16 cellular contexts compared by ENCODE assay signal in the genomic region with DNA sequence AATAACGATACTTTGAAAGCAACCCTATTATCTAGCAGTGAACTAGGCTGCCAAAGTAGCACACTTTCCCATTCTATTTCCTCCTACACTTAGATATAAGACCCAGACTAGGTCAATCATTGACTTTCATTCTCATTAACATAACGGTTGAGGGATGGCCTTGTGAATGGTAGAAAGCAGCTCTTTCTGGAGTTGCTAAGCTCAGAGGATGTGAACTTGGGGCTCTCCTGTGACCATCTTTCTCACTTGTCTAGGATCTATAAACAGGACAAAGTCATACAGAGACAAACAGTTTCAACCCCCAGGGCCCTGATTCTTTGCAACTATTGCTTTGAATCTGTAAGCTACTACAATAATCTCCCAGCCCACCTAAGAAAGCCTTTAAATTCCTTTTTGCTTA. TPM values are rescaled to one million over a fixed set of nuclear protein-coding genes. Genes with fewer than 3 reads are reported as not detected.
DNase-seq lines count a peak whose midpoint lies in the region; ATAC-seq lines count a peak whose summit lies in the region.
"Had no signal": no experiment of that assay in that cellular context is flagged by ENCODE, and none has a peak within 500 bp of the region (broad histone marks: within the 10 kb centered on the region; RNA-seq: fewer than 3 reads in every experiment).

No MANE protein-coding gene starts in this region.

- H3K4me3 Mint-ChIP-seq in activated naive CD8-positive, alpha-beta T cell treated with anti-CD3 and anti-CD28 coated beads, Interleukin-2, amount 50 U/mL, for 24 hours: no peak overlapping the region
- H3K4me3 Mint-ChIP-seq: neural crest cell had no signal

- ATAC-seq in GM18861 (IDR thresholded peaks at IDR 0.05; ENCODE audit: unreplicated experiment): peak; percentile 79
- peak; percentile 73 for ATAC-seq in GM21381 (IDR thresholded peaks at IDR 0.05; ENCODE audit: unreplicated experiment)
- peak; percentile 79 for ATAC-seq in HG03095 (IDR thresholded peaks at IDR 0.05; ENCODE audit: unreplicated experiment)
- ATAC-seq in left colon: peak; percentile 82
- ATAC-seq in GM19351 (IDR thresholded peaks at IDR 0.05; ENCODE audit: unreplicated experiment): no peak
- no peak for ATAC-seq in activated naive CD8-positive, alpha-beta T cell treated with anti-CD3 and anti-CD28 coated beads, Interleukin-2, amount 50 U/mL, for 24 hours
- ATAC-seq: HCT116 had no signal

- peaks cover 27% of the 10 kb centered on the region for H3K4me1 Mint-ChIP-seq in activated naive CD8-positive, alpha-beta T cell treated with anti-CD3 and anti-CD28 coated beads, Interleukin-2, amount 50 U/mL, for 24 hours

- no peaks in the 10 kb centered on the region for H3K9me3 Mint-ChIP-seq in activated naive CD8-positive, alpha-beta T cell treated with anti-CD3 and anti-CD28 coated beads, Interleukin-2, amount 50 U/mL, for 24 hours
- H3K9me3 Mint-ChIP-seq: neural crest cell had no signal

- no peak overlapping the region for H3K27ac Mint-ChIP-seq in activated naive CD8-positive, alpha-beta T cell treated with anti-CD3 and anti-CD28 coated beads, Interleukin-2, amount 50 U/mL, for 24 hours

- intact Hi-C loops in left colon (cut with DNase I, micrococcal nuclease): no loop called here

- no peaks in the 10 kb centered on the region for H3K27me3 Mint-ChIP-seq in activated naive CD8-positive, alpha-beta T cell treated with anti-CD3 and anti-CD28 coated beads, Interleukin-2, amount 50 U/mL, for 24 hours

- no peak for DNase-seq in left colon
- DNase-seq in effector CD4-positive, alpha-beta T cell: no peak
- DNase-seq in activated naive CD8-positive, alpha-beta T cell treated with anti-CD3 and anti-CD28 coated beads, Interleukin-2, amount 50 U/mL, for 24 hours: no peak
- DNase-seq in SHP77 (lab: John Stamatoyannopoulos, UW): no peak
- DNase-seq: activated CD4-positive, alpha-beta T cell treated with anti-CD3 and anti-CD28 coated beads, Interleukin-2, amount 50 U/mL, for 1 hour; activated effector memory CD4-positive, alpha-beta T cell treated with Interleukin-2 at 50 U/mL for 16 hours; DMS79 treated with DMSO at 0.1 percent for 48 hours; NCI-H1930; NCI-H82; stomach had no signal

- H3K36me3 Mint-ChIP-seq in activated naive CD8-positive, alpha-beta T cell treated with anti-CD3 and anti-CD28 coated beads, Interleukin-2, amount 50 U/mL, for 24 hours (ENCODE audit: low read depth): peaks cover 6% of the 10 kb centered on the region

RNA-seq across cellular contexts. Expression of a gene that starts 16.9 kb away (rescaled TPM):
- total RNA-seq in left colon: 10 to 100 TPM; 14.1 to 33.3 TPM

RNA-seq across cellular contexts. Expression of a gene that starts 30.5 kb away (rescaled TPM):
- total RNA-seq in left colon: 1 to 10 TPM; 3.3 to 3.8 TPM

Comparison
In these comparisons a context has a peak if more than half of its experiments do, and no peak if none do; other contexts are left out.
1. ATAC-seq: peak in GM18861 (single experiment), GM21381 (single experiment), HG03095 (single experiment) and left colon (single experiment); none in GM19351 (single experiment) and activated naive CD8-positive, alpha-beta T cell treated with anti-CD3 and anti-CD28 coated beads, Interleukin-2, amount 50 U/mL, for 24 hours (single experiment).